ENCODE assay signal across 15 cellular contexts in the genomic region with DNA sequence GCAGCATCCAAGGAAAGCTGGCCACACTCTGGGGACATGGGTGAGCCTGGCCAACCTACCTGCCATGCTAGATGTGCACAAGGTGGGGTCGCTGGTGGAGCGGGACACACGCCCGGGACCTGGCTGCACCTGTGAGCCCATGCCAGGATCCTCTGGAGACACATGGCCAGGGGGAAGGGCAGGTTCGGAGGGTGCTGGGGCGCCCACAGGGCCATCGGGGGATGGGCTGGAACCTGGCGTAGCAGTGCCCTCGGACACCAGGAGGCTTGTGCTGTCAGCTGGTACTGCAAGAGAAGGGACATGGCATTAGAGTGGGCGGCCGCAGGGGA.
DNase-seq lines count a peak whose midpoint lies in the region; ATAC-seq, FAIRE-seq and TF ChIP-seq lines count a peak whose summit lies in the region.
"Had no signal": no experiment of that assay in that cellular context is flagged by ENCODE, and none has a peak within 500 bp of the region (broad histone marks: within the 10 kb centered on the region; RNA-seq: fewer than 3 reads in every experiment).

No MANE protein-coding gene starts in this region.

- CTCF ChIA-PET in HepG2 (lab: Yijun Ruan, JAX; ENCODE audit: low intra/inter-chr PET ratio, low total read pairs), result no interaction called here

- peaks cover 2% of the 10 kb centered on the region for H3K79me1 ChIP-seq in neuronal stem cell (ENCODE audit: low read depth, low read length)

- no peak overlapping the region for H4K91ac ChIP-seq in neuronal stem cell (ENCODE audit: low read depth, low read length, poor library complexity)

- intact Hi-C loops in right lobe of liver (cut with DNase I), result no loop called here
- intact Hi-C loops in HepG2 (cut with micrococcal nuclease; ENCODE audit: unreplicated experiment), result no loop called here
- intact Hi-C loops in left ventricle myocardium inferior (cut with micrococcal nuclease), result no loop called here
- intact Hi-C loops in esophagus muscularis mucosa (cut with DNase I), result no loop called here
- intact Hi-C loops in left colon (cut with DNase I, micrococcal nuclease), result loop anchor here in 1 of 2 donors (10.0 kb wide), 1 partner anchor 59 kb away; no protein-coding TSS in a partner anchor

- no peak overlapping the region for H3K18ac ChIP-seq in neuronal stem cell (ENCODE audit: low read length)

- in situ Hi-C loops in HepG2 (cut with HindIII; ENCODE audit: extremely low pct_ligation_motif_present, low pct_unique_long_range_greater_than_20kb), result no loop called here

- no peak overlapping the region for H2BK12ac ChIP-seq in neuronal stem cell (ENCODE audit: low read length)

- no peak overlapping the region for H3K9ac ChIP-seq in HepG2 (ENCODE audit: insufficient read depth, low read depth, low read length)
- H3K9ac ChIP-seq in neuronal stem cell (ENCODE audit: low read depth, low read length, poor library complexity), result no peak overlapping the region

- no peak overlapping the region for H3K23ac ChIP-seq in neuronal stem cell (ENCODE audit: low read depth, low read length, poor library complexity)

- H3K27me3 ChIP-seq in right lobe of liver (no peaks in the 10 kb centered on the region), HepG2 (ENCODE audit: control insufficient read depth in 1 of 2, insufficient read depth in 2 of 2, low read length in 2 of 2) (peaks cover 0 to 21% of the 10 kb centered on the region in 2 experiments; a peak in 2 of 5 replicates), left ventricle myocardium inferior (ENCODE audit: low read depth) (peaks cover 58% of the 10 kb centered on the region), neuronal stem cell (ENCODE audit: control insufficient read depth in 3 of 3, insufficient read depth in 3 of 3, low read depth in 1 of 3, low read length in 3 of 3) (peaks cover 0 to 6% (median 0%) of the 10 kb centered on the region in 3 experiments), esophagus muscularis mucosa (peaks cover 0 to 55% (median 0%) of the 10 kb centered on the region in 4 donors)

- no TSS peak for BruUV-seq in HepG2 (replicated peaks; lab: Mats Ljungman, UMichigan)

- TF ChIP-seq CTCF in right lobe of liver (IDR thresholded peaks at IDR 0.05) (no peak), HepG2 (CRISPR knock-in tag; IDR thresholded peaks at IDR 0.05) (no peak), left ventricle myocardium inferior (IDR thresholded peaks at IDR 0.05; ENCODE audit: borderline replicate concordance) (no peak), esophagus muscularis mucosa (IDR thresholded peaks at IDR 0.05) (no peak)

- H3K4me1 ChIP-seq in right lobe of liver, result no peaks in the 10 kb centered on the region
- no peaks in the 10 kb centered on the region for H3K4me1 ChIP-seq in HepG2 (ENCODE audit: insufficient read depth, low read length)
- no peaks in the 10 kb centered on the region for H3K4me1 ChIP-seq in left ventricle myocardium inferior
- peaks cover 14 to 26% of the 10 kb centered on the region in 2 donors for H3K4me1 ChIP-seq in neuronal stem cell (ENCODE audit: control insufficient read depth in 2 of 2, insufficient read depth in 1 of 2, low read depth in 1 of 2, low read length in 2 of 2)
- H3K4me1 ChIP-seq in esophagus muscularis mucosa, result no peaks in the 10 kb centered on the region
- H3K4me1 ChIP-seq: A549, Caco-2, HAP-1 had no signal

- no peaks in the 10 kb centered on the region for H4K20me1 ChIP-seq in HepG2 (ENCODE audit: insufficient read depth, low read length)

- no peak overlapping the region for H3K4me2 ChIP-seq in HepG2 (ENCODE audit: low read depth, low read length)
- H3K4me2 ChIP-seq in neuronal stem cell (ENCODE audit: insufficient read depth, low read length, poor library complexity, severe bottlenecking), result no peak overlapping the region
- H3K4me2 ChIP-seq: A549 had no signal

- no peak for TF ChIP-seq RAD21 in HepG2 (CRISPR knock-in tag; IDR thresholded peaks at IDR 0.05)

- H3K14ac ChIP-seq in neuronal stem cell (ENCODE audit: low read length), result no peak overlapping the region

- H2AK5ac ChIP-seq in neuronal stem cell (ENCODE audit: low read depth, low read length), result peak overlapping the region; percentile 72

- DNase-seq in right lobe of liver, result peak in 2 of 3 donors; percentile 10 to 40
- DNase-seq in HepG2 (ENCODE audit: low spot score), result no peak
- peak; percentile 1 for DNase-seq in left ventricle myocardium inferior
- no peak for DNase-seq in neuronal stem cell (ENCODE audit: low spot score)
- DNase-seq in esophagus muscularis mucosa (ENCODE audit: extremely low spot score), result no peak
- DNase-seq in left colon, result no peak
- DNase-seq: Caco-2, DND-41, GDM1 had no signal

- H2BK15ac ChIP-seq in neuronal stem cell (ENCODE audit: low read length), result no peak overlapping the region

- no peaks in the 10 kb centered on the region for H3K79me2 ChIP-seq in HepG2 (ENCODE audit: insufficient read depth, low read length)

- H3K36me3 ChIP-seq in right lobe of liver (no peaks in the 10 kb centered on the region), HepG2 (replicated peaks in 1 of 2; ENCODE audit: control insufficient read depth in 1 of 2, insufficient read depth in 2 of 2, low read length in 2 of 2) (no peaks in the 10 kb centered on the region), left ventricle myocardium inferior (no peaks in the 10 kb centered on the region), neuronal stem cell (replicated peaks in 1 of 2; ENCODE audit: control insufficient read depth in 2 of 2, insufficient read depth in 2 of 2, low read length in 2 of 2) (no peaks in the 10 kb centered on the region), esophagus muscularis mucosa (no peaks in the 10 kb centered on the region)
- H3K36me3 ChIP-seq: HAP-1 had no signal

- ATAC-seq in right lobe of liver (no peak), HepG2 (no peak), GM19328 (IDR thresholded peaks at IDR 0.05; ENCODE audit: unreplicated experiment) (no peak), left colon (no peak)
- ATAC-seq: A549 had no signal

- 92% methylated on average over 2 of the region's 11 CpGs for WGBS in right lobe of liver (ENCODE audit: insufficient coverage, low coverage, low lambda C conversion rate, missing lambda C conversion rate)
- WGBS in HepG2 (ENCODE audit: low lambda C conversion rate), result 72% methylated on average over 3 of the region's 11 CpGs
- WGBS in neuronal stem cell (ENCODE audit: extremely low coverage in 2 of 2, insufficient read length in 2 of 2, insufficient replicate concordance in 1 of 2), 2 donors, result no CpG with 5 or more reads among the region's 11 CpGs
- WGBS in esophagus muscularis mucosa, result 100% methylated on average over 6 of the region's 11 CpGs

- H3K4me3 ChIP-seq in right lobe of liver (no peak overlapping the region), HepG2 (replicated peaks in 1 of 3; ENCODE audit: insufficient read depth in 1 of 3, low read depth in 2 of 3, low read length in 3 of 3) (no peak overlapping the region), left ventricle myocardium inferior (no peak overlapping the region), neuronal stem cell (ENCODE audit: low read length in 2 of 2) (no peak overlapping the region), esophagus muscularis mucosa (no peak overlapping the region)
- H3K4me3 ChIP-seq: A549, HAP-1 had no signal

- POLR2A ChIA-PET in HepG2 (lab: Yijun Ruan, JAX), result no interaction called here

- FAIRE-seq in HepG2 (lab: Jason Lieb, UNC), result no peak
- FAIRE-seq: A549, GM12892, GM19239, H1 had no signal

- TF ChIP-seq EP300 in HepG2 (IDR thresholded peaks at IDR 0.05; ENCODE audit: low read depth in 2 of 2, low read length in 2 of 2) (no peak), HepG2 (CRISPR knock-in tag; IDR thresholded peaks at IDR 0.05; ENCODE audit: borderline replicate concordance) (no peak), esophagus muscularis mucosa (IDR thresholded peaks at IDR 0.05) (no peak)

- H3K27ac ChIP-seq in right lobe of liver (no peak overlapping the region), HepG2 (ENCODE audit: extremely low read length, insufficient read depth, low read length) (no peak overlapping the region), left ventricle myocardium inferior (replicated peaks) (no peak overlapping the region), neuronal stem cell (replicated peaks; ENCODE audit: low read length) (no peak overlapping the region), esophagus muscularis mucosa (replicated peaks in 1 of 4) (no peak overlapping the region)
- H3K27ac ChIP-seq: A549 had no signal

- peak overlapping the region; percentile 49 for H2BK120ac ChIP-seq in neuronal stem cell (ENCODE audit: low read depth, low read length)

- no peak overlapping the region for H2AFZ ChIP-seq in HepG2 (ENCODE audit: low read length)
- no peak overlapping the region for H2AFZ ChIP-seq in neuronal stem cell (ENCODE audit: low read length)

- H4K8ac ChIP-seq in neuronal stem cell (ENCODE audit: low read depth, low read length), result no peak overlapping the region

- TF ChIP-seq POLR2A in right lobe of liver (IDR thresholded peaks at IDR 0.05) (no peak), HepG2 (IDR thresholded peaks at IDR 0.05; ENCODE audit: insufficient read depth in 1 of 2, low read depth in 2 of 2, low read length in 2 of 2) (no peak), esophagus muscularis mucosa (IDR thresholded peaks at IDR 0.05; ENCODE audit: low read depth) (no peak)

- H3K9me3 ChIP-seq in right lobe of liver, result no peaks in the 10 kb centered on the region
- H3K9me3 ChIP-seq in HepG2 (ENCODE audit: low read length), result no peaks in the 10 kb centered on the region
- H3K9me3 ChIP-seq in left ventricle myocardium inferior (replicated peaks), result no peaks in the 10 kb centered on the region
- no peaks in the 10 kb centered on the region for H3K9me3 ChIP-seq in neuronal stem cell (replicated peaks in 1 of 2; ENCODE audit: control insufficient read depth in 2 of 2, insufficient read depth in 1 of 2, low read depth in 1 of 2, low read length in 2 of 2)
- H3K9me3 ChIP-seq in esophagus muscularis mucosa, result no peaks in the 10 kb centered on the region
- H3K9me3 ChIP-seq: A549, Caco-2, HAP-1 had no signal

- no peak overlapping the region for H2BK5ac ChIP-seq in neuronal stem cell (ENCODE audit: low read length)

- H3K4ac ChIP-seq in neuronal stem cell (ENCODE audit: low read length), result no peak overlapping the region

TF ChIP-seq in HepG2, 621 proteins besides CTCF, POLR2A, EP300 and RAD21 (continues in another document):
- no peak for TF ChIP-seq WIZ (CRISPR knock-in tag; IDR thresholded peaks at IDR 0.05)
- no peak for TF ChIP-seq ZNF253 (CRISPR knock-in tag; IDR thresholded peaks at IDR 0.05; ENCODE audit: borderline replicate concordance)
- TF ChIP-seq FOXA1 (IDR thresholded peaks at IDR 0.05), result no peak
- no peak for TF ChIP-seq FOXA1 (CRISPR knock-in tag; IDR thresholded peaks at IDR 0.05)
- no peak for TF ChIP-seq ZNF598 (CRISPR knock-in tag; IDR thresholded peaks at IDR 0.05; ENCODE audit: borderline replicate concordance)
- TF ChIP-seq ZBTB3 (CRISPR knock-in tag; IDR thresholded peaks at IDR 0.05; ENCODE audit: borderline replicate concordance, low read depth), result no peak
- TF ChIP-seq RARG (CRISPR knock-in tag; IDR thresholded peaks at IDR 0.05; ENCODE audit: low read depth), result no peak
- no peak for TF ChIP-seq ZNF552 (CRISPR knock-in tag; IDR thresholded peaks at IDR 0.05; ENCODE audit: borderline replicate concordance)
- TF ChIP-seq HMG20B (CRISPR knock-in tag; conservative IDR thresholded peaks at IDR 0.05), result no peak
- no peak for TF ChIP-seq ZNF644 (CRISPR knock-in tag; IDR thresholded peaks at IDR 0.05; ENCODE audit: low read depth)

Comparison
In these comparisons a context has a peak if more than half of its experiments do, and no peak if none do; other contexts are left out.
1. DNase-seq: peak in right lobe of liver (2 of 3) and left ventricle myocardium inferior (single experiment); none in HepG2 (single experiment), neuronal stem cell (single experiment), esophagus muscularis mucosa (single experiment) and left colon (0 of 2).